10 cellular contexts compared by ENCODE assay signal in the genomic region with DNA sequence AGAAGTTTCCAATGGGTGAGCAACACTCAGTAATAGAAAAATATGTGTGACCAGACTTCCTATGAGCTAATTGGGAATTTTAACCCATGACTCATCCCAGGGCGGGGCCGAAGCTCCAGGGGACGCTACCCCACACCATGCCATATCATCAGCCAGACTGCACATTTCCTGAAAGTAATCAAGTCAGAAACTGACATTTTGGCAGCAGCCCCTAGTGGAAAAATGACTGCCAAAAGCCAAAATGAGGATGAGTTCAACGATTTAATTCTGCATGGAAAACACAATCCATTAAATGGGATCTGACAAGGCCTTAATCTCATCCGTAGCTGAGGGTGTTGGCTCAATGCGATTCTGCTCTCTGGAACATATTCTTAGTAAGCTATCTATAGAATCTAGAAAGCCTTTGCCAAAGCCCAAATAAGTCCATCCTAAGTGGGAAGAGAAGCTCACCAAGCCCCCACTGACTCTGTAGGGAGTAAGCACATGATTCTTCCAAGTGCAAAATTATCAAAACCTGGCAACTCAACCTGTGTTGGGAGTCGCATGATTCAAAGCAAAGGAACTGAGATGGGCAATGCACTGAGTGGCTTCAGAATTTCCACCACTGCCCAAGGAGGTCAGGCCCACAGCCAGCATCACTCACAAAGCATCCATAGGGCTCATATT.
DNase-seq lines count a peak whose midpoint lies in the region; ATAC-seq and TF ChIP-seq lines count a peak whose summit lies in the region.
"Had no signal": no experiment of that assay in that cellular context is flagged by ENCODE, and none has a peak within 500 bp of the region (broad histone marks: within the 10 kb centered on the region; RNA-seq: fewer than 3 reads in every experiment).

No MANE protein-coding gene starts in this region.

- no peak overlapping the region for H2AFZ ChIP-seq in smooth muscle cell (ENCODE audit: low read depth)

- peak overlapping the region; percentile 43 for H3K4me2 ChIP-seq in smooth muscle cell

- peaks cover 0 to 45% (median 29%) of the 10 kb centered on the region in 12 donors for H3K4me1 ChIP-seq in heart left ventricle
- H3K4me1 ChIP-seq in smooth muscle cell (ENCODE audit: low read depth): peaks cover 5% of the 10 kb centered on the region

- DNase-seq in H4 (ENCODE audit: low spot score) (peak; percentile 91), amniotic epithelial cell (ENCODE audit: low read depth) (peak; percentile 41), heart left ventricle (peak in 4 of 5 donors; percentile 61 to 76 (median 74)), smooth muscle cell (lab: John Stamatoyannopoulos, UW; ENCODE audit: unreplicated experiment) (no peak), OCI-M1 (lab: John Stamatoyannopoulos, UW) (no peak), NCI-H526 (lab: John Stamatoyannopoulos, UW) (no peak)
- DNase-seq: hypothalamus, NCI-H345 had no signal

- H3K27ac ChIP-seq in heart left ventricle: peak overlapping the region; percentile 18 to 90 (median 76)
- peak overlapping the region; percentile 77 for H3K27ac ChIP-seq in smooth muscle cell (ENCODE audit: low read depth)

- intact Hi-C loops in heart left ventricle (cut with DNase I): loop anchor here in 9 of 10 donors (5.0 to 10.0 kb wide), 7 partner anchors 71 to 381 kb away; a partner anchor contains a TSS

- H3K4me3 ChIP-seq in heart left ventricle: no peak overlapping the region
- H3K4me3 ChIP-seq in smooth muscle cell: no peak overlapping the region

- peak in 1 of 12 donors; percentile 19 for TF ChIP-seq CTCF in heart left ventricle (IDR thresholded peaks at IDR 0.05)
- no peak for TF ChIP-seq CTCF in smooth muscle cell (IDR thresholded peaks at IDR 0.05; ENCODE audit: borderline replicate concordance, insufficient read depth, poor library complexity, severe bottlenecking)

- ATAC-seq in heart left ventricle: peak; percentile 48 to 83 (median 79)
- ATAC-seq in HG03025 (IDR thresholded peaks at IDR 0.05; ENCODE audit: low FRiP score, unreplicated experiment): no peak
- ATAC-seq in HG03097 (IDR thresholded peaks at IDR 0.05; ENCODE audit: low FRiP score, unreplicated experiment): no peak

- H3K9me3 ChIP-seq in heart left ventricle (no peaks in the 10 kb centered on the region), smooth muscle cell (replicated peaks; ENCODE audit: low read depth) (no peaks in the 10 kb centered on the region)

- H3K36me3 ChIP-seq in heart left ventricle (no peaks in the 10 kb centered on the region), smooth muscle cell (ENCODE audit: low read depth) (no peaks in the 10 kb centered on the region)

- no peaks in the 10 kb centered on the region for H4K20me1 ChIP-seq in smooth muscle cell (ENCODE audit: low read depth)

- TF ChIP-seq POLR2A in heart left ventricle (IDR thresholded peaks at IDR 0.05): no peak

- WGBS in heart left ventricle, 4 donors: 8 to 19% (median 11%) methylated on average over 7 of the region's 7 CpGs
- WGBS in smooth muscle cell (ENCODE audit: low lambda C conversion rate): 59% methylated on average over 7 of the region's 7 CpGs

- no peak overlapping the region for H3K9ac ChIP-seq in smooth muscle cell (ENCODE audit: low read depth)

- H3F3A ChIP-seq in smooth muscle cell (ENCODE audit: low read depth): no peaks in the 10 kb centered on the region

- H3K79me2 ChIP-seq in smooth muscle cell (ENCODE audit: low read depth): no peaks in the 10 kb centered on the region

- H3K27me3 ChIP-seq in heart left ventricle (no peaks in the 10 kb centered on the region), smooth muscle cell (ENCODE audit: low read depth) (no peaks in the 10 kb centered on the region)

Comparison
In these comparisons a context has a peak if more than half of its experiments do, and no peak if none do; other contexts are left out.
1. DNase-seq: peak in H4 (single experiment), amniotic epithelial cell (single experiment) and heart left ventricle (4 of 5); none in smooth muscle cell (single experiment), OCI-M1 (single experiment) and NCI-H526 (0 of 2).
2. ATAC-seq: peak in heart left ventricle (4 of 4); none in HG03025 (single experiment) and HG03097 (single experiment).